ENCODE assay signal across 6 cellular contexts in genomic region chr14:29839691-29840090, GRCh38.
DNase-seq lines count a peak whose midpoint lies in the region; ATAC-seq, FAIRE-seq and TF ChIP-seq lines count a peak whose summit lies in the region.
"Not testable (repeated sequence)": the region's sequence is repeated elsewhere in the genome, so short reads cannot be mapped to it uniquely, and the experiment has no call there.

No MANE protein-coding gene starts in this region.

- H3K9ac ChIP-seq in adipocyte (ENCODE audit: low read length); K562 (ENCODE audit: insufficient read depth in 1 of 2, low read depth in 2 of 2, low read length in 2 of 2); HepG2 (ENCODE audit: insufficient read depth, low read depth, low read length): not testable (repeated sequence)

- TF ChIP-seq EP300 in K562 (IDR thresholded peaks at IDR 0.05; ENCODE audit: low read length); HepG2 (IDR thresholded peaks at IDR 0.05; ENCODE audit: low read depth in 2 of 2, low read length in 2 of 2); HepG2 (CRISPR knock-in tag; IDR thresholded peaks at IDR 0.05; ENCODE audit: borderline replicate concordance): not testable (repeated sequence)

- H4K20me1 ChIP-seq in OCI-LY7 (ENCODE audit: insufficient read depth, low read length); K562 (replicated peaks; ENCODE audit: control insufficient read depth, insufficient read depth, low read length); HepG2 (ENCODE audit: insufficient read depth, low read length): not testable (repeated sequence)

- FAIRE-seq in K562 (lab: Jason Lieb, UNC); HepG2 (lab: Jason Lieb, UNC): not testable (repeated sequence)

- H3K27me3 ChIP-seq in adipocyte (replicated peaks; ENCODE audit: control insufficient read depth, insufficient read depth, low read length); K562 (ENCODE audit: control insufficient read depth in 2 of 2, insufficient read depth in 2 of 2, low read length in 2 of 2); HepG2 (ENCODE audit: control insufficient read depth in 1 of 2, insufficient read depth in 2 of 2, low read length in 2 of 2): not testable (repeated sequence)

- H3K36me3 ChIP-seq in HEK293 (ENCODE audit: control insufficient read depth in 2 of 2, insufficient read depth in 1 of 2, low read length in 2 of 2); OCI-LY7 (ENCODE audit: insufficient read depth, low read length); adipocyte (ENCODE audit: control insufficient read depth, insufficient read depth, low read length, severe bottlenecking); K562 (ENCODE audit: control insufficient read depth, insufficient read depth, low read length); HepG2 (replicated peaks in 1 of 2; ENCODE audit: control insufficient read depth in 1 of 2, insufficient read depth in 2 of 2, low read length in 2 of 2): not testable (repeated sequence)

- no CpG with 5 or more reads among the region's 1 CpG for WGBS in K562 (ENCODE audit: insufficient coverage, low coverage, missing lambda C conversion rate)
- WGBS in HepG2 (ENCODE audit: low lambda C conversion rate) = 8% methylated on average over 1 of the region's 1 CpG

- POLR2A ChIA-PET in HEK293 (lab: Yijun Ruan, JAX); K562 (lab: Yijun Ruan, JAX); HepG2 (lab: Yijun Ruan, JAX): not testable (repeated sequence)
- POLR2A ChIA-PET in OCI-LY7 (lab: Charles Lee) = interaction anchor here (0.6 kb wide), 1 partner anchor 8 kb away, joined by 4 read pairs; no protein-coding TSS in a partner anchor

- intact Hi-C loops in OCI-LY7 (cut with micrococcal nuclease; ENCODE audit: unreplicated experiment); K562 (cut with micrococcal nuclease); HepG2 (cut with micrococcal nuclease; ENCODE audit: unreplicated experiment): not testable (repeated sequence)

- H3K9me2 ChIP-seq in OCI-LY7 (ENCODE audit: insufficient read depth, low read length) = not testable (repeated sequence)

- not testable (repeated sequence) for H3K4me1 ChIP-seq in HEK293 (ENCODE audit: control insufficient read depth, insufficient read depth, low read length); OCI-LY7 (ENCODE audit: insufficient read depth, low read length, poor library complexity, severe bottlenecking); adipocyte (ENCODE audit: control insufficient read depth, insufficient read depth, low read length); K562 (replicated peaks in 1 of 2; ENCODE audit: control insufficient read depth in 2 of 2, insufficient read depth in 2 of 2, low read length in 2 of 2); HepG2 (ENCODE audit: insufficient read depth, low read length)

- not testable (repeated sequence) for BruUV-seq in OCI-LY7 (replicated peaks; lab: Mats Ljungman, UMichigan); K562 (replicated peaks; lab: Mats Ljungman, UMichigan); HepG2 (replicated peaks; lab: Mats Ljungman, UMichigan)

- H3K36me3 Mint-ChIP-seq in endothelial cell (ENCODE audit: low read depth, unreplicated experiment) = peaks cover 23% of the 10 kb centered on the region

- not testable (repeated sequence) for TF ChIP-seq RAD21 in K562 (CRISPR knock-in tag; conservative IDR thresholded peaks at IDR 0.05 in 1 of 2, IDR thresholded peaks at IDR 0.05 in 1 of 2); HepG2 (CRISPR knock-in tag; IDR thresholded peaks at IDR 0.05)

- DNase-seq in OCI-LY7 (ENCODE audit: low spot score) = peak; percentile 1
- DNase-seq in adipocyte (ENCODE audit: low read depth); K562 (ENCODE audit: extremely low read depth in 1 of 4, low spot score in 3 of 4); endothelial cell (ENCODE audit: low spot score); HepG2 (ENCODE audit: low spot score): not testable (repeated sequence)

- not testable (repeated sequence) for H2AFZ ChIP-seq in OCI-LY7 (ENCODE audit: low read length); K562 (ENCODE audit: low read depth, low read length); HepG2 (ENCODE audit: low read length)

- peak overlapping the region; percentile 28 for H3K4me3 Mint-ChIP-seq in endothelial cell (ENCODE audit: unreplicated experiment)

- H3K79me2 ChIP-seq in OCI-LY7 (ENCODE audit: insufficient read depth, low read depth, low read length); K562 (ENCODE audit: control insufficient read depth, insufficient read depth, low read length); HepG2 (ENCODE audit: insufficient read depth, low read length): not testable (repeated sequence)

- not testable (repeated sequence) for H3K9me1 ChIP-seq in K562 (ENCODE audit: control insufficient read depth, insufficient read depth, low read length)

- not testable (repeated sequence) for H3K4me2 ChIP-seq in OCI-LY7 (ENCODE audit: low read length); K562 (ENCODE audit: insufficient read depth, low read length); HepG2 (ENCODE audit: low read depth, low read length)

- CTCF ChIA-PET in HEK293 (lab: Yijun Ruan, JAX); OCI-LY7 (lab: Charles Lee; ENCODE audit: unreplicated experiment); K562 (lab: Yijun Ruan, JAX; ENCODE audit: low intra/inter-chr PET ratio); HepG2 (lab: Yijun Ruan, JAX; ENCODE audit: low intra/inter-chr PET ratio, low total read pairs): not testable (repeated sequence)

- H3K4me1 Mint-ChIP-seq in endothelial cell (ENCODE audit: unreplicated experiment) = not testable (repeated sequence)

- not testable (repeated sequence) for H3K9me3 ChIP-seq in HEK293 (ENCODE audit: control insufficient read depth, insufficient read depth, low read depth, low read length); OCI-LY7 (ENCODE audit: low read length); K562 (replicated peaks; ENCODE audit: control insufficient read depth, insufficient read depth, low read depth, low read length)
- H3K9me3 ChIP-seq in adipocyte (ENCODE audit: control insufficient read depth, low read length) = peaks cover 31% of the 10 kb centered on the region
- H3K9me3 ChIP-seq in HepG2 (ENCODE audit: low read length) = peaks cover 96% of the 10 kb centered on the region

- in situ Hi-C loops in K562 (cut with MboI); HepG2 (cut with HindIII; ENCODE audit: extremely low pct_ligation_motif_present, low pct_unique_long_range_greater_than_20kb): not testable (repeated sequence)

- ATAC-seq in K562, HepG2: not testable (repeated sequence)

- not testable (repeated sequence) for H3K27me3 Mint-ChIP-seq in endothelial cell (ENCODE audit: unreplicated experiment)

- not testable (repeated sequence) for H3K4me3 ChIP-seq in HEK293 (ENCODE audit: low read depth, low read length); OCI-LY7 (ENCODE audit: low read depth, low read length, poor library complexity, severe bottlenecking); K562; HepG2 (replicated peaks in 1 of 3; ENCODE audit: insufficient read depth in 1 of 3, low read depth in 2 of 3, low read length in 3 of 3)
- peak overlapping the region; percentile 23 for H3K4me3 ChIP-seq in adipocyte (ENCODE audit: low read length)

- TF ChIP-seq CTCF in HEK293 (tag by site-specific recombination; IDR thresholded peaks at IDR 0.05); OCI-LY7 (conservative IDR thresholded peaks at IDR 0.05; ENCODE audit: low read length); K562 (IDR thresholded peaks at IDR 0.05 in 2 of 3, conservative IDR thresholded peaks at IDR 0.05 in 1 of 3; ENCODE audit: insufficient read depth in 2 of 3, low read depth in 1 of 3, low read length in 3 of 3); endothelial cell (IDR thresholded peaks at IDR 0.05; ENCODE audit: unreplicated experiment); HepG2 (CRISPR knock-in tag; IDR thresholded peaks at IDR 0.05): not testable (repeated sequence)

- H3K27ac Mint-ChIP-seq in endothelial cell (ENCODE audit: unreplicated experiment) = not testable (repeated sequence)

- H3K27ac ChIP-seq in HEK293 (ENCODE audit: extremely low read depth, low read depth, low read length); OCI-LY7 (ENCODE audit: low read depth, low read length, poor library complexity, severe bottlenecking); K562 (ENCODE audit: extremely low read depth, low read depth, low read length); HepG2 (ENCODE audit: extremely low read length, insufficient read depth, low read length): not testable (repeated sequence)

- H3K9me3 Mint-ChIP-seq in endothelial cell (ENCODE audit: unreplicated experiment) = peaks cover 25% of the 10 kb centered on the region

- TF ChIP-seq POLR2A in K562 (conservative IDR thresholded peaks at IDR 0.05); HepG2 (IDR thresholded peaks at IDR 0.05; ENCODE audit: insufficient read depth in 1 of 2, low read depth in 2 of 2, low read length in 2 of 2): not testable (repeated sequence)

TF ChIP-seq in HEK293, 187 proteins besides CTCF, POLR2A, EP300 and RAD21 (continues in another document):
- TF ChIP-seq SETDB1 (IDR thresholded peaks at IDR 0.05; ENCODE audit: insufficient read length, low read length) = peak; percentile 88
- peak; percentile 98 for TF ChIP-seq ZNF585B (tag by site-specific recombination; IDR thresholded peaks at IDR 0.05)

TF ChIP-seq in K562, 482 proteins besides CTCF, POLR2A, EP300 and RAD21:
- peak; percentile 77 for TF ChIP-seq ZFP36 (IDR thresholded peaks at IDR 0.05; ENCODE audit: low read depth, low read length, partially characterized antibody)

TF ChIP-seq in HepG2, 621 proteins besides CTCF, POLR2A, EP300 and RAD21:
- peak; percentile 89 for TF ChIP-seq ZFP36 (IDR thresholded peaks at IDR 0.05; ENCODE audit: borderline replicate concordance, low read depth, low read length, partially characterized antibody)
